In genomic region chr17:8975091-8975707, GRCh38 we compare ENCODE assay signal across 2 cellular contexts.
TF ChIP-seq lines count a peak whose summit lies in the region.

No MANE protein-coding gene starts in this region.

TF ChIP-seq in HEK293, 187 proteins besides CTCF, POLR2A, EP300 and RAD21 (continues in another document):
- TF ChIP-seq ZXDB (tag by site-specific recombination; IDR thresholded peaks at IDR 0.05) (0 out of 2 replicates have a peak, but pooled peaks have one; percentile 43), ZNF785 (tag by site-specific recombination; IDR thresholded peaks at IDR 0.05) (no peak), KLF7 (tag by site-specific recombination; IDR thresholded peaks at IDR 0.05; ENCODE audit: borderline replicate concordance) (no peak), IKZF3 (tag by site-specific recombination; IDR thresholded peaks at IDR 0.05) (no peak), GLI2 (tag by site-specific recombination; IDR thresholded peaks at IDR 0.05; ENCODE audit: borderline replicate concordance, low read depth) (no peak), ZNF623 (tag by site-specific recombination; IDR thresholded peaks at IDR 0.05) (peak; percentile 76), ZNF112 (tag by site-specific recombination; IDR thresholded peaks at IDR 0.05) (no peak), ZNF518A (tag by site-specific recombination; conservative IDR thresholded peaks at IDR 0.05; ENCODE audit: low read depth) (peak; percentile 91), SP3 (tag by site-specific recombination; IDR thresholded peaks at IDR 0.05) (peak; percentile 31; the same call in 1 of the 2 replicates), ZNF791 (tag by site-specific recombination; IDR thresholded peaks at IDR 0.05) (no peak), ZNF266 (tag by site-specific recombination; IDR thresholded peaks at IDR 0.05; ENCODE audit: low read depth) (0 out of 2 replicates have a peak, but pooled peaks have one; percentile 68), TSHZ1 (tag by site-specific recombination; IDR thresholded peaks at IDR 0.05; ENCODE audit: borderline replicate concordance) (no peak), ZNF621 (tag by site-specific recombination; IDR thresholded peaks at IDR 0.05) (no peak), HOXA7 (CRISPR knock-in tag; IDR thresholded peaks at IDR 0.05; ENCODE audit: borderline replicate concordance) (no peak), ZNF394 (tag by site-specific recombination; IDR thresholded peaks at IDR 0.05; ENCODE audit: borderline replicate concordance) (peak; percentile 93; the same call in 1 of the 2 replicates), ZNF585B (tag by site-specific recombination; IDR thresholded peaks at IDR 0.05) (no peak), ZNF292 (tag by site-specific recombination; IDR thresholded peaks at IDR 0.05; ENCODE audit: borderline replicate concordance, low read depth) (no peak), ZNF792 (tag by site-specific recombination; IDR thresholded peaks at IDR 0.05) (no peak), ZNF677 (tag by site-specific recombination; IDR thresholded peaks at IDR 0.05) (no peak), ZSCAN18 (tag by site-specific recombination; IDR thresholded peaks at IDR 0.05) (no peak), ZNF416 (tag by site-specific recombination; IDR thresholded peaks at IDR 0.05) (no peak), ZNF521 (tag by site-specific recombination; IDR thresholded peaks at IDR 0.05) (no peak), HOXC10 (CRISPR knock-in tag; IDR thresholded peaks at IDR 0.05) (no peak)

TF ChIP-seq in GM12878, 131 proteins besides CTCF, POLR2A, EP300 and RAD21:
- TF ChIP-seq SMARCA5 (IDR thresholded peaks at IDR 0.05), result no peak
- TF ChIP-seq ZNF384 (IDR thresholded peaks at IDR 0.05; ENCODE audit: borderline replicate concordance, low read depth, low read length), result no peak
- no peak for TF ChIP-seq ETV6 (conservative IDR thresholded peaks at IDR 0.05 in 1 of 2, IDR thresholded peaks at IDR 0.05 in 1 of 2; ENCODE audit: borderline replicate concordance in 1 of 2, low read depth in 1 of 2)
- no peak for TF ChIP-seq BCLAF1 (IDR thresholded peaks at IDR 0.05)
- no peak for TF ChIP-seq ZBTB4 (CRISPR knock-in tag; IDR thresholded peaks at IDR 0.05)
- TF ChIP-seq YBX1 (IDR thresholded peaks at IDR 0.05), result no peak
- no peak for TF ChIP-seq CHD2 (IDR thresholded peaks at IDR 0.05; ENCODE audit: borderline replicate concordance, low read depth, low read length)
